In the genomic region with DNA sequence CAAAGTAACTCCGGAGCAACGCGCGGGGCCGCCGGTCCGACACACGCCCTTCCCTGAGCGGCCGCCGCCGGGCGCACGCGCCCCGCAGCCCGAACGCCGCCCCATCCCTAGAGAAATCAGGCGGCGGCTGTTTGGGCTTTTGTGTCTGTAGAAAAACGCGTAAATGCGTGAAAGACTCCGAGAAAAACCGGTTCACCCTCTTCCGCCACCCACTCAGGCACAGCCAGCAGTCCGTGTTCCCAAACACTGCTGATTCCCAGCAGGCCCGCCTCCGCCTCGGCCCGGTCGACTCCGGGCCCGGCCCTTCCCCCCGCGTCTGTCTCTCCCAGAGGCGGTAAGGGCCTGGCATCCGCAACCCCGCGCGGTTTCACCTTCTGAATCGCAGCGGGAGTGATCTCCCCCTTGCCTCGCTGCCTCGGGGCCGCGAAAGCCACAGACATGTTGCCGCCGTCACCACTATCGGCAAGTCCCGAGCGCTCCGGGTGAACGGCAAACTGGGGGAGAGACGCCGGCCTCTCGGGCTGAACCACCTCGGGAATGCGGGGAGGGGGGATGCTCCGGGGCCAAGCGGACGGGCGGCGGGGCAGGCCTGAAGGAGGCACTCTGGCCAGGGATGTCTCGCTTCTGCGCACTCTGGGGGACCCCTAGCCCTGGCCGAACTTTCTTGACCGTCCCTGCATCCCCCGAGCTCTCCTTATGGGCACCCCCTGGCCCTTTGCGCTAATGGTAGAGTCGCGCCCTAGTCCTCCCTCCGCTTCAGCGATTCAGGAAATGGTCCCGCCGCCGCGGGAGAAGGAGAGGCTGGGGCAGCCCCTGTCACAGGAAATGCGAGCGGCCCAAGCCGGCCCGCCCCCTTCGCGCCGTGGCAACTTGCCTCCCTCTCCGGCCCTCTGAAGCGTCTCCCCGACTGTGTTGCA, we compare ENCODE assay signal across 1 cellular context.
TF ChIP-seq lines count a peak whose summit lies in the region.

A gene with protein sequence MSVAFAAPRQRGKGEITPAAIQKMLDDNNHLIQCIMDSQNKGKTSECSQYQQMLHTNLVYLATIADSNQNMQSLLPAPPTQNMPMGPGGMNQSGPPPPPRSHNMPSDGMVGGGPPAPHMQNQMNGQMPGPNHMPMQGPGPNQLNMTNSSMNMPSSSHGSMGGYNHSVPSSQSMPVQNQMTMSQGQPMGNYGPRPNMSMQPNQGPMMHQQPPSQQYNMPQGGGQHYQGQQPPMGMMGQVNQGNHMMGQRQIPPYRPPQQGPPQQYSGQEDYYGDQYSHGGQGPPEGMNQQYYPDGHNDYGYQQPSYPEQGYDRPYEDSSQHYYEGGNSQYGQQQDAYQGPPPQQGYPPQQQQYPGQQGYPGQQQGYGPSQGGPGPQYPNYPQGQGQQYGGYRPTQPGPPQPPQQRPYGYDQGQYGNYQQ (minus strand): TSS at position 484 of the 917 bp plus-strand sequence. CDS start 44 bp downstream, at position 440.

TF ChIP-seq in K562, 482 proteins besides CTCF, POLR2A, EP300 and RAD21 (continued from another document and continues in another):
- peak; percentile 20 for TF ChIP-seq CHD1 (IDR thresholded peaks at IDR 0.05; ENCODE audit: low read length)
- peak; percentile 10; the same call in 1 of the 2 replicates for TF ChIP-seq ZBTB7A (IDR thresholded peaks at IDR 0.05; ENCODE audit: borderline replicate concordance, control insufficient read depth, low read depth, low read length)
- TF ChIP-seq SMC3 (conservative IDR thresholded peaks at IDR 0.05; ENCODE audit: insufficient read depth, low read depth, low read length) = no peak
- peak; percentile 94 for TF ChIP-seq FIP1L1 (IDR thresholded peaks at IDR 0.05; ENCODE audit: low read depth, low read length, poor library complexity, severe bottlenecking)
- TF ChIP-seq, protein P1, sequence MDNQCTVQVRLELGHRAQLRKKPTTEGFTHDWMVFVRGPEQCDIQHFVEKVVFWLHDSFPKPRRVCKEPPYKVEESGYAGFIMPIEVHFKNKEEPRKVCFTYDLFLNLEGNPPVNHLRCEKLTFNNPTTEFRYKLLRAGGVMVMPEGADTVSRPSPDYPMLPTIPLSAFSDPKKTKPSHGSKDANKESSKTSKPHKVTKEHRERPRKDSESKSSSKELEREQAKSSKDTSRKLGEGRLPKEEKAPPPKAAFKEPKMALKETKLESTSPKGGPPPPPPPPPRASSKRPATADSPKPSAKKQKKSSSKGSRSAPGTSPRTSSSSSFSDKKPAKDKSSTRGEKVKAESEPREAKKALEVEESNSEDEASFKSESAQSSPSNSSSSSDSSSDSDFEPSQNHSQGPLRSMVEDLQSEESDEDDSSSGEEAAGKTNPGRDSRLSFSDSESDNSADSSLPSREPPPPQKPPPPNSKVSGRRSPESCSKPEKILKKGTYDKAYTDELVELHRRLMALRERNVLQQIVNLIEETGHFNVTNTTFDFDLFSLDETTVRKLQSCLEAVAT (IDR thresholded peaks at IDR 0.05) = peak in 1 of 2 experiments; percentile 67; a peak in 2 of 4 replicates
- TF ChIP-seq SMAD2 (IDR thresholded peaks at IDR 0.05; ENCODE audit: low read depth, low read length) = no peak
- no peak for TF ChIP-seq ILK (tag; IDR thresholded peaks at IDR 0.05; ENCODE audit: borderline replicate concordance, low read depth)
- TF ChIP-seq FOXP1 (CRISPR knock-in tag; IDR thresholded peaks at IDR 0.05) = no peak; the same call in none of the 2 replicates
- peak; percentile 78 for TF ChIP-seq ZNF263 (CRISPR knock-in tag; IDR thresholded peaks at IDR 0.05; ENCODE audit: borderline replicate concordance)
- no peak for TF ChIP-seq ZNF253 (CRISPR knock-in tag; conservative IDR thresholded peaks at IDR 0.05)
- no peak for TF ChIP-seq NFE2 (IDR thresholded peaks at IDR 0.05; ENCODE audit: low read depth)
- TF ChIP-seq ZNF696 (CRISPR knock-in tag; conservative IDR thresholded peaks at IDR 0.05) = no peak
- no peak for TF ChIP-seq ZNF707 (CRISPR knock-in tag; conservative IDR thresholded peaks at IDR 0.05)
- no peak for TF ChIP-seq ATF1 (CRISPR knock-in tag; IDR thresholded peaks at IDR 0.05)
- TF ChIP-seq ATF1 (tag; IDR thresholded peaks at IDR 0.05) = peak; percentile 73
- no peak for TF ChIP-seq MCM3 (IDR thresholded peaks at IDR 0.05)
- peak; percentile 93 for TF ChIP-seq NUFIP1 (IDR thresholded peaks at IDR 0.05; ENCODE audit: partially characterized antibody)
- TF ChIP-seq, protein P2, sequence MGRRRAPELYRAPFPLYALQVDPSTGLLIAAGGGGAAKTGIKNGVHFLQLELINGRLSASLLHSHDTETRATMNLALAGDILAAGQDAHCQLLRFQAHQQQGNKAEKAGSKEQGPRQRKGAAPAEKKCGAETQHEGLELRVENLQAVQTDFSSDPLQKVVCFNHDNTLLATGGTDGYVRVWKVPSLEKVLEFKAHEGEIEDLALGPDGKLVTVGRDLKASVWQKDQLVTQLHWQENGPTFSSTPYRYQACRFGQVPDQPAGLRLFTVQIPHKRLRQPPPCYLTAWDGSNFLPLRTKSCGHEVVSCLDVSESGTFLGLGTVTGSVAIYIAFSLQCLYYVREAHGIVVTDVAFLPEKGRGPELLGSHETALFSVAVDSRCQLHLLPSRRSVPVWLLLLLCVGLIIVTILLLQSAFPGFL (CRISPR knock-in tag; IDR thresholded peaks at IDR 0.05) = peak; percentile 88; the same call in 1 of the 2 replicates
- TF ChIP-seq PTTG1 (tag; IDR thresholded peaks at IDR 0.05; ENCODE audit: low read depth) = no peak
- no peak for TF ChIP-seq KHSRP (IDR thresholded peaks at IDR 0.05)
- TF ChIP-seq FOXK1 (CRISPR knock-in tag; IDR thresholded peaks at IDR 0.05; ENCODE audit: borderline replicate concordance) = no peak
- TF ChIP-seq, protein P3, sequence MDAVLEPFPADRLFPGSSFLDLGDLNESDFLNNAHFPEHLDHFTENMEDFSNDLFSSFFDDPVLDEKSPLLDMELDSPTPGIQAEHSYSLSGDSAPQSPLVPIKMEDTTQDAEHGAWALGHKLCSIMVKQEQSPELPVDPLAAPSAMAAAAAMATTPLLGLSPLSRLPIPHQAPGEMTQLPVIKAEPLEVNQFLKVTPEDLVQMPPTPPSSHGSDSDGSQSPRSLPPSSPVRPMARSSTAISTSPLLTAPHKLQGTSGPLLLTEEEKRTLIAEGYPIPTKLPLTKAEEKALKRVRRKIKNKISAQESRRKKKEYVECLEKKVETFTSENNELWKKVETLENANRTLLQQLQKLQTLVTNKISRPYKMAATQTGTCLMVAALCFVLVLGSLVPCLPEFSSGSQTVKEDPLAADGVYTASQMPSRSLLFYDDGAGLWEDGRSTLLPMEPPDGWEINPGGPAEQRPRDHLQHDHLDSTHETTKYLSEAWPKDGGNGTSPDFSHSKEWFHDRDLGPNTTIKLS (IDR thresholded peaks at IDR 0.05; ENCODE audit: borderline replicate concordance, low read depth) = no peak
- TF ChIP-seq, protein P4, sequence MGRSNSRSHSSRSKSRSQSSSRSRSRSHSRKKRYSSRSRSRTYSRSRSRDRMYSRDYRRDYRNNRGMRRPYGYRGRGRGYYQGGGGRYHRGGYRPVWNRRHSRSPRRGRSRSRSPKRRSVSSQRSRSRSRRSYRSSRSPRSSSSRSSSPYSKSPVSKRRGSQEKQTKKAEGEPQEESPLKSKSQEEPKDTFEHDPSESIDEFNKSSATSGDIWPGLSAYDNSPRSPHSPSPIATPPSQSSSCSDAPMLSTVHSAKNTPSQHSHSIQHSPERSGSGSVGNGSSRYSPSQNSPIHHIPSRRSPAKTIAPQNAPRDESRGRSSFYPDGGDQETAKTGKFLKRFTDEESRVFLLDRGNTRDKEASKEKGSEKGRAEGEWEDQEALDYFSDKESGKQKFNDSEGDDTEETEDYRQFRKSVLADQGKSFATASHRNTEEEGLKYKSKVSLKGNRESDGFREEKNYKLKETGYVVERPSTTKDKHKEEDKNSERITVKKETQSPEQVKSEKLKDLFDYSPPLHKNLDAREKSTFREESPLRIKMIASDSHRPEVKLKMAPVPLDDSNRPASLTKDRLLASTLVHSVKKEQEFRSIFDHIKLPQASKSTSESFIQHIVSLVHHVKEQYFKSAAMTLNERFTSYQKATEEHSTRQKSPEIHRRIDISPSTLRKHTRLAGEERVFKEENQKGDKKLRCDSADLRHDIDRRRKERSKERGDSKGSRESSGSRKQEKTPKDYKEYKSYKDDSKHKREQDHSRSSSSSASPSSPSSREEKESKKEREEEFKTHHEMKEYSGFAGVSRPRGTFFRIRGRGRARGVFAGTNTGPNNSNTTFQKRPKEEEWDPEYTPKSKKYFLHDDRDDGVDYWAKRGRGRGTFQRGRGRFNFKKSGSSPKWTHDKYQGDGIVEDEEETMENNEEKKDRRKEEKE (IDR thresholded peaks at IDR 0.05; ENCODE audit: borderline replicate concordance in 1 of 2, control insufficient read depth in 1 of 2, low read depth in 2 of 2, low read length in 1 of 2) = peak in 1 of 2 experiments; percentile 98; a peak in 2 of 4 replicates
- no peak for TF ChIP-seq HNRNPL (IDR thresholded peaks at IDR 0.05; ENCODE audit: low read depth, low read length)
- TF ChIP-seq, protein P5, sequence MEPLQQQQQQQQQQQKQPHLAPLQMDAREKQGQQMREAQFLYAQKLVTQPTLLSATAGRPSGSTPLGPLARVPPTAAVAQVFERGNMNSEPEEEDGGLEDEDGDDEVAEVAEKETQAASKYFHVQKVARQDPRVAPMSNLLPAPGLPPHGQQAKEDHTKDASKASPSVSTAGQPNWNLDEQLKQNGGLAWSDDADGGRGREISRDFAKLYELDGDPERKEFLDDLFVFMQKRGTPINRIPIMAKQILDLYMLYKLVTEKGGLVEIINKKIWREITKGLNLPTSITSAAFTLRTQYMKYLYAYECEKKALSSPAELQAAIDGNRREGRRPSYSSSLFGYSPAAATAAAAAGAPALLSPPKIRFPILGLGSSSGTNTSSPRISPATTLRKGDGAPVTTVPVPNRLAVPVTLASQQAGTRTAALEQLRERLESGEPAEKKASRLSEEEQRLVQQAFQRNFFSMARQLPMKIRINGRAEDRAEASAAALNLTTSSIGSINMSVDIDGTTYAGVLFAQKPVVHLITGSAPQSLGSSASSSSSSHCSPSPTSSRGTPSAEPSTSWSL (CRISPR knock-in tag; IDR thresholded peaks at IDR 0.05; ENCODE audit: borderline replicate concordance) = no peak
- 0 out of 2 replicates have a peak, but pooled peaks have one; percentile 14 for TF ChIP-seq SPI1 (IDR thresholded peaks at IDR 0.05; ENCODE audit: borderline replicate concordance, low read depth, low read length)
- TF ChIP-seq, protein P6, sequence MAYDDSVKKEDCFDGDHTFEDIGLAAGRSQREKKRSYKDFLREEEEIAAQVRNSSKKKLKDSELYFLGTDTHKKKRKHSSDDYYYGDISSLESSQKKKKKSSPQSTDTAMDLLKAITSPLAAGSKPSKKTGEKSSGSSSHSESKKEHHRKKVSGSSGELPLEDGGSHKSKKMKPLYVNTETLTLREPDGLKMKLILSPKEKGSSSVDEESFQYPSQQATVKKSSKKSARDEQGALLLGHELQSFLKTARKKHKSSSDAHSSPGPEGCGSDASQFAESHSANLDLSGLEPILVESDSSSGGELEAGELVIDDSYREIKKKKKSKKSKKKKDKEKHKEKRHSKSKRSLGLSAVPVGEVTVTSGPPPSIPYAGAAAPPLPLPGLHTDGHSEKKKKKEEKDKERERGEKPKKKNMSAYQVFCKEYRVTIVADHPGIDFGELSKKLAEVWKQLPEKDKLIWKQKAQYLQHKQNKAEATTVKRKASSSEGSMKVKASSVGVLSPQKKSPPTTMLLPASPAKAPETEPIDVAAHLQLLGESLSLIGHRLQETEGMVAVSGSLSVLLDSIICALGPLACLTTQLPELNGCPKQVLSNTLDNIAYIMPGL (CRISPR knock-in tag; IDR thresholded peaks at IDR 0.05) = peak; percentile 19; the same call in 1 of the 2 replicates
- 0 out of 2 replicates have a peak, but pooled peaks have one; percentile 27 for TF ChIP-seq RBM14 (IDR thresholded peaks at IDR 0.05; ENCODE audit: borderline replicate concordance, insufficient read depth, low read depth, low read length)
- TF ChIP-seq HNRNPUL1 (IDR thresholded peaks at IDR 0.05; ENCODE audit: low read length) = no peak
- TF ChIP-seq STAT5B (CRISPR knock-in tag; IDR thresholded peaks at IDR 0.05) = no peak
- TF ChIP-seq, protein P7, sequence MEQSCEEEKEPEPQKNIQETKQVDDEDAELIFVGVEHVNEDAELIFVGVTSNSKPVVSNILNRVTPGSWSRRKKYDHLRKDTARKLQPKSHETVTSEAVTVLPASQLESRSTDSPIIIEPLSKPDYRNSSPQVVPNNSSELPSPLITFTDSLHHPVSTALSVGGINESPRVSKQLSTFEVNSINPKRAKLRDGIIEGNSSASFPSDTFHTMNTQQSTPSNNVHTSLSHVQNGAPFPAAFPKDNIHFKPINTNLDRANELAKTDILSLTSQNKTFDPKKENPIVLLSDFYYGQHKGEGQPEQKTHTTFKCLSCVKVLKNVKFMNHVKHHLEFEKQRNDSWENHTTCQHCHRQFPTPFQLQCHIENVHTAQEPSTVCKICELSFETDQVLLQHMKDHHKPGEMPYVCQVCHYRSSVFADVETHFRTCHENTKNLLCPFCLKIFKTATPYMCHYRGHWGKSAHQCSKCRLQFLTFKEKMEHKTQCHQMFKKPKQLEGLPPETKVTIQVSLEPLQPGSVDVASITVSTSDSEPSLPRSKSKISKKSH (CRISPR knock-in tag; IDR thresholded peaks at IDR 0.05) = no peak
- TF ChIP-seq ZFP36 (IDR thresholded peaks at IDR 0.05; ENCODE audit: low read depth, low read length, partially characterized antibody) = no peak
- no peak for TF ChIP-seq HNRNPK (IDR thresholded peaks at IDR 0.05; ENCODE audit: low read depth, low read length, poor library complexity, severe bottlenecking)
- TF ChIP-seq YBX1 (IDR thresholded peaks at IDR 0.05) = no peak
- TF ChIP-seq EHMT2 (IDR thresholded peaks at IDR 0.05) = no peak
- peak; percentile 56 for TF ChIP-seq BCOR (IDR thresholded peaks at IDR 0.05)
- TF ChIP-seq, protein P8, sequence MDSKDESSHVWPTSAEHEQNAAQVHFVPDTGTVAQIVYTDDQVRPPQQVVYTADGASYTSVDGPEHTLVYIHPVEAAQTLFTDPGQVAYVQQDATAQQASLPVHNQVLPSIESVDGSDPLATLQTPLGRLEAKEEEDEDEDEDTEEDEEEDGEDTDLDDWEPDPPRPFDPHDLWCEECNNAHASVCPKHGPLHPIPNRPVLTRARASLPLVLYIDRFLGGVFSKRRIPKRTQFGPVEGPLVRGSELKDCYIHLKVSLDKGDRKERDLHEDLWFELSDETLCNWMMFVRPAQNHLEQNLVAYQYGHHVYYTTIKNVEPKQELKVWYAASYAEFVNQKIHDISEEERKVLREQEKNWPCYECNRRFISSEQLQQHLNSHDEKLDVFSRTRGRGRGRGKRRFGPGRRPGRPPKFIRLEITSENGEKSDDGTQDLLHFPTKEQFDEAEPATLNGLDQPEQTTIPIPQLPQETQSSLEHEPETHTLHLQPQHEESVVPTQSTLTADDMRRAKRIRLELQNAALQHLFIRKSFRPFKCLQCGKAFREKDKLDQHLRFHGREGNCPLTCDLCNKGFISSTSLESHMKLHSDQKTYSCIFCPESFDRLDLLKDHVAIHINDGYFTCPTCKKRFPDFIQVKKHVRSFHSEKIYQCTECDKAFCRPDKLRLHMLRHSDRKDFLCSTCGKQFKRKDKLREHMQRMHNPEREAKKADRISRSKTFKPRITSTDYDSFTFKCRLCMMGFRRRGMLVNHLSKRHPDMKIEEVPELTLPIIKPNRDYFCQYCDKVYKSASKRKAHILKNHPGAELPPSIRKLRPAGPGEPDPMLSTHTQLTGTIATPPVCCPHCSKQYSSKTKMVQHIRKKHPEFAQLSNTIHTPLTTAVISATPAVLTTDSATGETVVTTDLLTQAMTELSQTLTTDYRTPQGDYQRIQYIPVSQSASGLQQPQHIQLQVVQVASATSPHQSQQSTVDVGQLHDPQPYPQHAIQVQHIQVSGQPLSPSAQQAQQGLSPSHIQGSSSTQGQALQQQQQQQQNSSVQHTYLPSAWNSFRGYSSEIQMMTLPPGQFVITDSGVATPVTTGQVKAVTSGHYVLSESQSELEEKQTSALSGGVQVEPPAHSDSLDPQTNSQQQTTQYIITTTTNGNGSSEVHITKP (IDR thresholded peaks at IDR 0.05; ENCODE audit: partially characterized antibody) = peak; percentile 100
- peak; percentile 40; the same call in 1 of the 2 replicates for TF ChIP-seq NR1H2 (CRISPR knock-in tag; IDR thresholded peaks at IDR 0.05)
- TF ChIP-seq ELF1 (tag; IDR thresholded peaks at IDR 0.05) = peak; percentile 93
